In genomic region chr1:2255420-2256369, GRCh38 we compare ENCODE assay signal across 8 cellular contexts. TPM values are rescaled to one million over a fixed set of nuclear protein-coding genes. Genes with fewer than 3 reads are reported as not detected.
DNase-seq lines count a peak whose midpoint lies in the region; ATAC-seq and TF ChIP-seq lines count a peak whose summit lies in the region.

No MANE protein-coding gene starts in this region.

- H3K27me3 Mint-ChIP-seq in activated CD4-positive, alpha-beta T cell treated with anti-CD3 and anti-CD28 coated beads, Interleukin-2, amount 10 ng/mL, durations not matched to agents 7 days and 5 days, result no peaks in the 10 kb centered on the region

- TF ChIP-seq CTCF in NB4 (IDR thresholded peaks at IDR 0.05; ENCODE audit: low read depth, low read length), result no peak
- no peak for TF ChIP-seq CTCF in omental fat pad (IDR thresholded peaks at IDR 0.05)
- no peak for TF ChIP-seq CTCF in vagina (IDR thresholded peaks at IDR 0.05)

- H3K36me3 Mint-ChIP-seq in activated CD4-positive, alpha-beta T cell treated with anti-CD3 and anti-CD28 coated beads, Interleukin-2, amount 10 ng/mL, durations not matched to agents 7 days and 5 days (ENCODE audit: low read depth), result peaks cover 54% of the 10 kb centered on the region

- H3K4me3 ChIP-seq in NB4 (ENCODE audit: low read depth, low read length) (no peak overlapping the region), ectodermal cell (ENCODE audit: insufficient read depth, low read depth, low read length) (no peak overlapping the region), vagina (no peak overlapping the region)

- peaks cover 12% of the 10 kb centered on the region for H3K9me3 Mint-ChIP-seq in activated CD4-positive, alpha-beta T cell treated with anti-CD3 and anti-CD28 coated beads, Interleukin-2, amount 10 ng/mL, durations not matched to agents 7 days and 5 days

- H3K9me3 ChIP-seq in ectodermal cell (ENCODE audit: control insufficient read depth, low read length) (no peaks in the 10 kb centered on the region), vagina (no peaks in the 10 kb centered on the region)

- H3K36me3 ChIP-seq in ectodermal cell (ENCODE audit: control insufficient read depth, insufficient read depth, low read length), result no peaks in the 10 kb centered on the region
- no peaks in the 10 kb centered on the region for H3K36me3 ChIP-seq in vagina

- peaks cover 40% of the 10 kb centered on the region for H3K4me1 Mint-ChIP-seq in activated CD4-positive, alpha-beta T cell treated with anti-CD3 and anti-CD28 coated beads, Interleukin-2, amount 10 ng/mL, durations not matched to agents 7 days and 5 days

- CTCF ChIA-PET in activated CD4-positive, alpha-beta T cell treated with anti-CD3 and anti-CD28 coated beads, Interleukin-2, amount 10 ng/mL, durations not matched to agents 7 days and 5 days (lab: Charles Lee), result interaction anchor here (0.7 to 1.8 kb wide), 8 partner anchors 10 to 126 kb away, joined by 3 to 14 read pairs (median 5); partner anchors contain the start of gene FAAP20

- H3K27ac ChIP-seq in ectodermal cell (ENCODE audit: insufficient read depth, low read depth, low read length, poor library complexity, severe bottlenecking) (peak overlapping the region; percentile 27), vagina (peak overlapping the region; percentile 66)

- H3K4me1 ChIP-seq in ectodermal cell (ENCODE audit: control insufficient read depth, insufficient read depth, low read length) (peaks cover 20% of the 10 kb centered on the region), vagina (peaks cover 100% of the 10 kb centered on the region)

- no peak overlapping the region for H3K27ac Mint-ChIP-seq in activated CD4-positive, alpha-beta T cell treated with anti-CD3 and anti-CD28 coated beads, Interleukin-2, amount 10 ng/mL, durations not matched to agents 7 days and 5 days

- WGBS in ectodermal cell, 2 experiments, result 93 to 96% methylated on average over 5 of the region's 5 CpGs

- no peak overlapping the region for H3K4me3 Mint-ChIP-seq in activated CD4-positive, alpha-beta T cell treated with anti-CD3 and anti-CD28 coated beads, Interleukin-2, amount 10 ng/mL, durations not matched to agents 7 days and 5 days

- POLR2A ChIA-PET in activated CD4-positive, alpha-beta T cell treated with anti-CD3 and anti-CD28 coated beads, Interleukin-2, amount 10 ng/mL, durations not matched to agents 7 days and 5 days (lab: Charles Lee), result interaction anchor here (1.4 kb wide), 1 partner anchor 45 kb away, joined by 5 read pairs; no protein-coding TSS in a partner anchor

- TF ChIP-seq POLR2A in NB4 (IDR thresholded peaks at IDR 0.05; ENCODE audit: extremely low read depth, insufficient read length), result no peak
- no peak for TF ChIP-seq POLR2A in vagina (IDR thresholded peaks at IDR 0.05)

- peak; percentile 49 for ATAC-seq in GM21367 (IDR thresholded peaks at IDR 0.05; ENCODE audit: unreplicated experiment)
- ATAC-seq in omental fat pad (ENCODE audit: low FRiP score), result peak; percentile 38
- no peak for ATAC-seq in HG02678 (IDR thresholded peaks at IDR 0.05; ENCODE audit: unreplicated experiment)

- intact Hi-C loops in vagina (cut with DNase I), result no loop called here

- DNase-seq in AG08395 (ENCODE audit: low spot score) (peak; percentile 40), NB4 (ENCODE audit: low read depth) (peak; percentile 79), omental fat pad (ENCODE audit: low spot score) (no peak), vagina (ENCODE audit: extremely low spot score in 2 of 2) (no peak)
- DNase-seq in activated CD4-positive, alpha-beta T cell treated with anti-CD3 and anti-CD28 coated beads, Interleukin-2, amount 10 ng/mL, durations not matched to agents 7 days and 5 days, result peak; percentile 88

- H3K27me3 ChIP-seq in ectodermal cell (ENCODE audit: control insufficient read depth, insufficient read depth, low read length, poor library complexity, severe bottlenecking), result no peaks in the 10 kb centered on the region
- no peaks in the 10 kb centered on the region for H3K27me3 ChIP-seq in vagina

RNA-seq across cellular contexts. Expression of gene SKI, which starts 27.6 kb away (rescaled TPM):
- total RNA-seq in activated CD4-positive, alpha-beta T cell treated with anti-CD3 and anti-CD28 coated beads, Interleukin-2, amount 10 ng/mL, durations not matched to agents 7 days and 5 days, result 10 to 100 TPM; 60.7 to 62.0 TPM
- polyA plus RNA-seq in ectodermal cell (2013, experiment 1 of 4), result 43.0 TPM
- 48.2 TPM for polyA plus RNA-seq in ectodermal cell (2013, experiment 2 of 4)
- polyA plus RNA-seq in ectodermal cell (2013, experiment 3 of 4), result 31.6 TPM
- polyA plus RNA-seq in ectodermal cell (2013, experiment 4 of 4), result 32.5 TPM
- total RNA-seq in omental fat pad (10 to 100 TPM; 35.3 to 54.0 (median 47.3) TPM), vagina (53.8 TPM)

Comparison
In these comparisons a context has a peak if more than half of its experiments do, and no peak if none do; other contexts are left out.
1. DNase-seq: peak in AG08395 (single experiment), NB4 (single experiment) and activated CD4-positive, alpha-beta T cell treated with anti-CD3 and anti-CD28 coated beads, Interleukin-2, amount 10 ng/mL, durations not matched to agents 7 days and 5 days (single experiment); none in omental fat pad (single experiment) and vagina (0 of 2).